ENCODE assay signal across 15 cellular contexts in genomic region chr14:28264306-28264705, GRCh38.
DNase-seq lines count a peak whose midpoint lies in the region; ATAC-seq and TF ChIP-seq lines count a peak whose summit lies in the region.
"Had no signal": no experiment of that assay in that cellular context is flagged by ENCODE, and none has a peak within 500 bp of the region (broad histone marks: within the 10 kb centered on the region; RNA-seq: fewer than 3 reads in every experiment).

No MANE protein-coding gene starts in this region.

- H3K9me3 ChIP-seq in aorta (ENCODE audit: control insufficient read depth, low read length), result no peaks in the 10 kb centered on the region
- H3K9me3 ChIP-seq in suprapubic skin, result peaks cover 6% of the 10 kb centered on the region
- H3K9me3 ChIP-seq: Caco-2, SJSA1 had no signal

- 26 to 35% methylated on average over 29 of the region's 29 CpGs for WGBS in aorta, 2 donors
- 52% methylated on average over 15 of the region's 29 CpGs for WGBS in suprapubic skin

- intact Hi-C loops in aorta (cut with DNase I), result no loop called here

- no peak for TF ChIP-seq POLR2A in suprapubic skin (IDR thresholded peaks at IDR 0.05)

- no peak overlapping the region for H3K27ac ChIP-seq in aorta (ENCODE audit: low read depth in 1 of 2, low read length in 2 of 2)
- no peak overlapping the region for H3K27ac ChIP-seq in suprapubic skin
- H3K27ac ChIP-seq: SJSA1 had no signal

- ATAC-seq in aorta (ENCODE audit: low FRiP score), result peak; percentile 38
- no peak for ATAC-seq in HG03521 (IDR thresholded peaks at IDR 0.05; ENCODE audit: unreplicated experiment)
- no peak for ATAC-seq in GM21390 (IDR thresholded peaks at IDR 0.05; ENCODE audit: unreplicated experiment)

- in situ Hi-C loops in astrocyte of the cerebellum (cut with HindIII; ENCODE audit: low sequenced_read_pairs), result no loop called here

- H3K36me3 ChIP-seq in aorta (ENCODE audit: control insufficient read depth in 1 of 2, insufficient read depth in 2 of 2, low read length in 1 of 2) (no peaks in the 10 kb centered on the region), suprapubic skin (no peaks in the 10 kb centered on the region)
- H3K36me3 ChIP-seq: MG63, SJSA1 had no signal

- DNase-seq in SHP77 (lab: John Stamatoyannopoulos, UW), result peak; percentile 8 to 26
- DNase-seq in SHP77 treated with DMSO at 0.1 percent for 48 hours (lab: John Stamatoyannopoulos, UW), result no peak
- no peak for DNase-seq in astrocyte of the cerebellum (ENCODE audit: low read depth)
- peak; percentile 5 for DNase-seq in iris pigment epithelial cell (ENCODE audit: low read depth)
- no peak for DNase-seq in aorta
- DNase-seq in suprapubic skin (ENCODE audit: low spot score in 2 of 2), result no peak
- DNase-seq: Caco-2, GDM1, MG63, NCI-H1092 treated with DMSO at 0.1 percent for 48 hours, NCI-H187, NCI-H446 treated with DMSO at 0.1 percent for 48 hours had no signal

- H3K27me3 ChIP-seq in aorta (ENCODE audit: control insufficient read depth in 1 of 2, insufficient read depth in 2 of 2, low read length in 1 of 2), result no peaks in the 10 kb centered on the region
- H3K27me3 ChIP-seq in suprapubic skin, result no peaks in the 10 kb centered on the region
- H3K27me3 ChIP-seq: MG63, SJSA1 had no signal

- H3K4me3 ChIP-seq in astrocyte of the cerebellum (ENCODE audit: low read depth, low read length) (peak overlapping the region; percentile 27), aorta (ENCODE audit: low read length in 2 of 2) (no peak overlapping the region), suprapubic skin (no peak overlapping the region)
- H3K4me3 ChIP-seq: MG63, SJSA1 had no signal

- H3K4me1 ChIP-seq in aorta (ENCODE audit: control insufficient read depth in 1 of 2, insufficient read depth in 2 of 2, low read length in 2 of 2), result no peaks in the 10 kb centered on the region
- H3K4me1 ChIP-seq in suprapubic skin, result no peaks in the 10 kb centered on the region
- H3K4me1 ChIP-seq: Caco-2, SJSA1 had no signal

- TF ChIP-seq CTCF in astrocyte of the cerebellum (IDR thresholded peaks at IDR 0.05; ENCODE audit: low read depth, low read length, missing control alignments), result no peak
- no peak for TF ChIP-seq CTCF in suprapubic skin (IDR thresholded peaks at IDR 0.05)

- TF ChIP-seq EP300 in suprapubic skin (IDR thresholded peaks at IDR 0.05), result no peak

Comparison
In these comparisons a context has a peak if more than half of its experiments do, and no peak if none do; other contexts are left out.
1. DNase-seq: peak in SHP77 (2 of 2) and iris pigment epithelial cell (single experiment); none in SHP77 treated with DMSO at 0.1 percent for 48 hours (single experiment), astrocyte of the cerebellum (single experiment), aorta (0 of 2) and suprapubic skin (0 of 2).